8 cellular contexts compared by ENCODE assay signal in genomic region chr19:45885556-45886426, GRCh38. TPM values are rescaled to one million over a fixed set of nuclear protein-coding genes. Genes with fewer than 3 reads are reported as not detected.
DNase-seq lines count a peak whose midpoint lies in the region; ATAC-seq, FAIRE-seq and TF ChIP-seq lines count a peak whose summit lies in the region.

A gene with protein sequence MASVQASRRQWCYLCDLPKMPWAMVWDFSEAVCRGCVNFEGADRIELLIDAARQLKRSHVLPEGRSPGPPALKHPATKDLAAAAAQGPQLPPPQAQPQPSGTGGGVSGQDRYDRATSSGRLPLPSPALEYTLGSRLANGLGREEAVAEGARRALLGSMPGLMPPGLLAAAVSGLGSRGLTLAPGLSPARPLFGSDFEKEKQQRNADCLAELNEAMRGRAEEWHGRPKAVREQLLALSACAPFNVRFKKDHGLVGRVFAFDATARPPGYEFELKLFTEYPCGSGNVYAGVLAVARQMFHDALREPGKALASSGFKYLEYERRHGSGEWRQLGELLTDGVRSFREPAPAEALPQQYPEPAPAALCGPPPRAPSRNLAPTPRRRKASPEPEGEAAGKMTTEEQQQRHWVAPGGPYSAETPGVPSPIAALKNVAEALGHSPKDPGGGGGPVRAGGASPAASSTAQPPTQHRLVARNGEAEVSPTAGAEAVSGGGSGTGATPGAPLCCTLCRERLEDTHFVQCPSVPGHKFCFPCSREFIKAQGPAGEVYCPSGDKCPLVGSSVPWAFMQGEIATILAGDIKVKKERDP (minus strand): TSS chr19:45886141. CDS start chr19:45885774, 367 bp downstream.

- FAIRE-seq in GM12892 (lab: Jason Lieb, UNC), result no peak

- H3K4me1 ChIP-seq in right cardiac atrium (ENCODE audit: control insufficient read depth, insufficient read depth, low read length) (peaks cover 4% of the 10 kb centered on the region), uterus (peaks cover 7 to 30% of the 10 kb centered on the region in 2 donors)

- H3K27ac ChIP-seq in right cardiac atrium (ENCODE audit: low read length), result peak within 1 kb of the TSS; percentile 73
- H3K27ac ChIP-seq in uterus, result peak within 1 kb of the TSS; percentile 96

- H3K4me1 Mint-ChIP-seq in T-helper 2 cell treated with Interferon-gamma antibody and Interleukin-4, amounts not matched to agents 5 μg/mL and 100 μg/mL, for 36 hours (ENCODE audit: low read depth), result peaks cover 15% of the 10 kb centered on the region

- intact Hi-C loops in right cardiac atrium (cut with DNase I), result no loop called here
- intact Hi-C loops in uterus (cut with DNase I; ENCODE audit: low total_unique reads), result no loop called here

- H3K27me3 Mint-ChIP-seq in T-helper 2 cell treated with Interferon-gamma antibody and Interleukin-4, amounts not matched to agents 5 μg/mL and 100 μg/mL, for 36 hours (ENCODE audit: low read depth), result no peaks in the 10 kb centered on the region

- peaks cover 4% of the 10 kb centered on the region for H3K36me3 Mint-ChIP-seq in T-helper 2 cell treated with Interferon-gamma antibody and Interleukin-4, amounts not matched to agents 5 μg/mL and 100 μg/mL, for 36 hours (ENCODE audit: low read depth)

- ATAC-seq in HG02885 (IDR thresholded peaks at IDR 0.05; ENCODE audit: poor library complexity, unreplicated experiment) (peak; percentile 61), right cardiac atrium (peak; percentile 85 to 89)

- TF ChIP-seq POLR2A in GM12892 (IDR thresholded peaks at IDR 0.05; ENCODE audit: low read depth, low read length) (peak; percentile 44; the same call in 1 of the 2 replicates), uterus (IDR thresholded peaks at IDR 0.05) (peak; percentile 81 to 89)

- H3K4me3 ChIP-seq in right cardiac atrium (ENCODE audit: low read length) (peak within 1 kb of the TSS; percentile 75), uterus (peak within 1 kb of the TSS; percentile 49 to 74)

- H3K9me3 Mint-ChIP-seq in T-helper 2 cell treated with Interferon-gamma antibody and Interleukin-4, amounts not matched to agents 5 μg/mL and 100 μg/mL, for 36 hours, result no peaks in the 10 kb centered on the region

- peak within 1 kb of the TSS; percentile 92 for H3K4me3 Mint-ChIP-seq in T-helper 2 cell treated with Interferon-gamma antibody and Interleukin-4, amounts not matched to agents 5 μg/mL and 100 μg/mL, for 36 hours

- peak in 1 of 4 experiments; percentile 36 for TF ChIP-seq CTCF in uterus (IDR thresholded peaks at IDR 0.05)

- H3K36me3 ChIP-seq in uterus, result no peaks in the 10 kb centered on the region

- under 1% methylated on average over 107 of the region's 107 CpGs for WGBS in right cardiac atrium

- no peaks in the 10 kb centered on the region for H3K27me3 ChIP-seq in right cardiac atrium (ENCODE audit: control insufficient read depth, insufficient read depth)
- no peaks in the 10 kb centered on the region for H3K27me3 ChIP-seq in uterus

- DNase-seq in GM12892 (ENCODE audit: insufficient read length) (peak; percentile 85), NCI-H2029 treated with DMSO at 0.1 percent for 48 hours (lab: John Stamatoyannopoulos, UW) (peak; percentile 75), anterior cingulate cortex (lab: John Stamatoyannopoulos, UW) (peak in 57 of 58 donors; percentile 62 to 93 (median 86)), right cardiac atrium (peak; percentile 94 to 97 (median 96)), putamen (ENCODE audit: low spot score) (peak; percentile 94), uterus (peak; percentile 93 to 94)
- peak; percentile 88 for DNase-seq in T-helper 2 cell treated with Interferon-gamma antibody and Interleukin-4, amounts not matched to agents 5 μg/mL and 100 μg/mL, for 36 hours (ENCODE audit: low spot score)

- H3K9me3 ChIP-seq in right cardiac atrium (ENCODE audit: control insufficient read depth, low read length) (no peaks in the 10 kb centered on the region), uterus (no peaks in the 10 kb centered on the region)

- H3K27ac Mint-ChIP-seq in T-helper 2 cell treated with Interferon-gamma antibody and Interleukin-4, amounts not matched to agents 5 μg/mL and 100 μg/mL, for 36 hours, result peak within 1 kb of the TSS; percentile 92

RNA-seq across cellular contexts. Expression of the gene that starts here (rescaled TPM):
- polyA plus RNA-seq in GM12892 (2012; ENCODE audit: missing spikeins), result 1.3 TPM
- total RNA-seq in right cardiac atrium, result 10 to 100 TPM; 21.5 to 23.4 (median 22.5) TPM
- polyA plus RNA-seq in right cardiac atrium, result 17.5 TPM
- total RNA-seq in uterus, result 10 to 100 TPM in 3 of 4 donors, 1 to 10 TPM in 1; 8.2 to 38.4 (median 23.3) TPM

Comparison
In these comparisons a context has a peak if more than half of its experiments do, and no peak if none do; other contexts are left out.
1. Peak in every context shown above with its lines: DNase-seq, ATAC-seq, H3K4me3 ChIP-seq and H3K27ac ChIP-seq.